1 cellular context compared by ENCODE assay signal in genomic region chr11:86172894-86173293, GRCh38.
A peak's percentile ranks its signal among the peaks of the same experiment; 100 is the strongest.
TF ChIP-seq lines count a peak whose summit lies in the region.

No MANE protein-coding gene starts in this region.

TF ChIP-seq in K562, 482 proteins besides CTCF, POLR2A, EP300 and RAD21 (continued from another document):
- TF ChIP-seq REST (CRISPR knock-in tag; IDR thresholded peaks at IDR 0.05; ENCODE audit: low read depth) (no peak), ZEB2 (IDR thresholded peaks at IDR 0.05) (no peak; the same call in 1 of the 2 replicates), TAF1 (IDR thresholded peaks at IDR 0.05; ENCODE audit: control insufficient read depth, extremely low read depth, insufficient read depth, low read length, severe bottlenecking) (no peak), TCF15 (CRISPR knock-in tag; IDR thresholded peaks at IDR 0.05) (no peak), KHSRP (IDR thresholded peaks at IDR 0.05) (no peak), CREB1 (IDR thresholded peaks at IDR 0.05) (no peak), CREB1 (CRISPR knock-in tag; IDR thresholded peaks at IDR 0.05) (no peak), GATAD2A (IDR thresholded peaks at IDR 0.05) (no peak; the same call in 1 of the 2 replicates), NR3C1 (CRISPR knock-in tag; IDR thresholded peaks at IDR 0.05) (no peak), ZNF740 (CRISPR knock-in tag; IDR thresholded peaks at IDR 0.05) (no peak), ZNF740 (tag; IDR thresholded peaks at IDR 0.05) (no peak), SMARCE1 (IDR thresholded peaks at IDR 0.05) (peak; percentile 50; the same call in 1 of the 2 replicates), FOXA1 (IDR thresholded peaks at IDR 0.05; ENCODE audit: borderline replicate concordance) (no peak), ZNF699 (CRISPR knock-in tag; IDR thresholded peaks at IDR 0.05; ENCODE audit: insufficient replicate concordance) (no peak), POLR2AphosphoS5 (IDR thresholded peaks at IDR 0.05; ENCODE audit: control insufficient read depth, insufficient read depth, low read depth, low read length) (no peak), DPF2 (IDR thresholded peaks at IDR 0.05) (peak; percentile 63), SETDB1 (IDR thresholded peaks at IDR 0.05; ENCODE audit: low read length) (no peak), EGR1 (conservative IDR thresholded peaks at IDR 0.05) (no peak), CBX5 (IDR thresholded peaks at IDR 0.05; ENCODE audit: borderline replicate concordance, low read depth) (no peak), SP1 (CRISPR knock-in tag; IDR thresholded peaks at IDR 0.05) (no peak), YBX1 (IDR thresholded peaks at IDR 0.05) (no peak), MED1 (CRISPR knock-in tag; IDR thresholded peaks at IDR 0.05; ENCODE audit: borderline replicate concordance) (no peak), SNRNP70 (optimal IDR thresholded peaks at IDR 0.05; ENCODE audit: low read depth, low read length) (no peak)
